ENCODE assay signal across 8 cellular contexts in the genomic region with DNA sequence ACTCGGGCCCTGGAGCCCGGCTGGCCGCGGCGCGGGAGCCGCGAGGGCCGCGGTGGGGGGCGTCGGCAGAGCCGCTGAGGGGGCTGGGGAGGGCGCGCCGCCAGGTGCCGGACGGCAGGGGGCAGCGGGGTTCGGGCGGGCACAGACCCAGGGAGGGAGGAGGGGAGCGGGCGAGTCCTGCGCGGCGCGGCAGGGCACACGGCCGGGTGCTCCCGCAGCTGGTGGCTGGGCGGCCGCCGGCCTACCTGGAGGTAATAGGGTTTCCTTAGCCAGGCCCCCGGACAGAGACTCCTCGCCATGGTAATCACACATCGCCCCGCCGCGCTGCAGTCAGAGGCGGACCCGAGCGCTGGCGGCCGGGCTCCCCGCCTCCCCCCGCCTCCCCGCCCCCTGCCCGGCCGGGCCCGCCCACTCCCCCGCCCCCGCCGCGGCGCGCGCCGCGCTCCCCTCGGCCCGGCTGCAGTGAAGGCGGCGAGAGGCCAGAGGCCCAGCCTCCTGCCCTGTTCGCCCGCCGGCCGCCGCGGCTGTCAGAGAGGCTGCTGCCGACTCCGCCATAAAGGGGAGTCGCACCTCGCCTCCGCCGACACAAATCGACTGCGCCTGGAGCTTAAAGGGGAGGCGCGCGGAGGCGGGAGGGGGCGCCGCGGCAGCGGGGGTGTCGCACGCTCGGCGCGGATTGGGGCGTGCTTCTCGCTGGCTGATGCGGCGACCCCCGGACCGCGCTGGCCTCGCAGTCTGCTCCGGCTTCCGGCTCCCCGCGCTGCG. TPM values are rescaled to one million over a fixed set of nuclear protein-coding genes. Genes with fewer than 3 reads are reported as not detected.
A peak's percentile ranks its signal among the peaks of the same experiment; 100 is the strongest.
DNase-seq lines count a peak whose midpoint lies in the region; ATAC-seq and TF ChIP-seq lines count a peak whose summit lies in the region.

Gene DIPK1A, minus strand, starts transcription at position 332 of the 765 bp plus-strand sequence. Its CDS starts 33 bp downstream, at position 299.

- DNase-seq in DMS 273 treated with DMSO at 0.1 percent for 48 hours (lab: John Stamatoyannopoulos, UW) (peak; percentile 65), RWPE2 (ENCODE audit: low spot score) (peak; percentile 78), activated gamma-delta T cell (lab: John Stamatoyannopoulos, UW) (peak; percentile 71), foreskin fibroblast (peak; percentile 65 to 84)

- TF ChIP-seq CTCF in RWPE2 (IDR thresholded peaks at IDR 0.05; ENCODE audit: poor library complexity, severe bottlenecking) (no peak), foreskin fibroblast (IDR thresholded peaks at IDR 0.05; ENCODE audit: low read depth, low read length) (no peak), neutrophil (IDR thresholded peaks at IDR 0.05) (no peak), subcutaneous adipose tissue (IDR thresholded peaks at IDR 0.05; ENCODE audit: low read depth) (no peak)

- ATAC-seq in GM21423 (IDR thresholded peaks at IDR 0.05; ENCODE audit: unreplicated experiment), result peak; percentile 43
- ATAC-seq in RWPE2 (ENCODE audit: low read depth), result peak; percentile 61

- H3K9me3 ChIP-seq in HUES64 (ENCODE audit: insufficient read depth, low read depth, low read length) (no peaks in the 10 kb centered on the region), RWPE2 (ENCODE audit: severe bottlenecking) (no peaks in the 10 kb centered on the region), neutrophil (no peaks in the 10 kb centered on the region)

- no peaks in the 10 kb centered on the region for H3K36me3 ChIP-seq in HUES64 (ENCODE audit: insufficient read depth, low read length)
- no peaks in the 10 kb centered on the region for H3K36me3 ChIP-seq in RWPE2 (ENCODE audit: low read depth)
- H3K36me3 ChIP-seq in neutrophil, result no peaks in the 10 kb centered on the region

- H3K27ac ChIP-seq in HUES64 (ENCODE audit: low read depth, low read length), result peak within 1 kb of the TSS; percentile 91
- H3K27ac ChIP-seq in RWPE2 (ENCODE audit: poor library complexity, severe bottlenecking), result peak within 1 kb of the TSS; percentile 75
- no peak within 1 kb of the TSS for H3K27ac ChIP-seq in neutrophil

- H3K4me3 ChIP-seq in HUES64 (ENCODE audit: low read length) (peak within 1 kb of the TSS; percentile 91), RWPE2 (ENCODE audit: severe bottlenecking) (peak within 1 kb of the TSS; percentile 53), foreskin fibroblast (ENCODE audit: low read depth in 1 of 2, low read length in 2 of 2) (peak within 1 kb of the TSS; percentile 81 to 94), neutrophil (ENCODE audit: low read depth in 1 of 2, low read length in 1 of 2) (peak within 1 kb of the TSS; percentile 56 to 72)

- peaks cover 13% of the 10 kb centered on the region for H3K4me1 ChIP-seq in HUES64 (ENCODE audit: insufficient read depth, low read length)
- H3K4me1 ChIP-seq in RWPE2 (ENCODE audit: insufficient read depth, poor library complexity, severe bottlenecking), result peaks cover 3% of the 10 kb centered on the region
- H3K4me1 ChIP-seq in neutrophil (ENCODE audit: control insufficient read depth in 1 of 2, insufficient read depth in 1 of 2, low read depth in 1 of 2, low read length in 1 of 2), result peaks cover 13 to 16% of the 10 kb centered on the region in 2 experiments

- under 1% methylated on average over 102 of the region's 103 CpGs for WGBS in HUES64

- peaks cover 14% of the 10 kb centered on the region; the same call in 1 of the 2 replicates for H3K27me3 ChIP-seq in HUES64 (ENCODE audit: insufficient read depth, low read length)
- no peaks in the 10 kb centered on the region for H3K27me3 ChIP-seq in RWPE2 (ENCODE audit: insufficient read depth, poor library complexity, severe bottlenecking)
- H3K27me3 ChIP-seq in neutrophil, result peaks cover 92% of the 10 kb centered on the region

- H3K9ac ChIP-seq in HUES64 (ENCODE audit: low read depth, low read length), result peak within 1 kb of the TSS; percentile 87

RNA-seq across cellular contexts. Expression of gene DIPK1A, which starts in this region (rescaled TPM):
- polyA plus RNA-seq in HUES64 (2013, experiment 1 of 2), result 2.8 TPM
- polyA plus RNA-seq in HUES64 (2013, experiment 2 of 2), result 4.7 TPM
- 10 to 100 TPM; 11.9 to 24.6 (median 18.3) TPM for total RNA-seq in subcutaneous adipose tissue
